Comparison of ENCODE assay signal across 30 cellular contexts in genomic region chr1:153099646-153100045, GRCh38. TPM values are rescaled to one million over a fixed set of nuclear protein-coding genes. Genes with fewer than 3 reads are reported as not detected.
"Had no signal": no experiment of that assay in that cellular context is flagged by ENCODE, and none has a peak within 500 bp of the region (broad histone marks: within the 10 kb centered on the region; RNA-seq: fewer than 3 reads in every experiment).

No MANE protein-coding gene starts in this region.

- H3K36me3 Mint-ChIP-seq: activated CD8-positive, alpha-beta memory T cell treated with anti-CD3 and anti-CD28 coated beads, Interleukin-2, amount 10 ng/mL, durations not matched to agents 7 days and 5 days; activated naive CD8-positive, alpha-beta T cell treated with anti-CD3 and anti-CD28 coated beads for 36 hours; memory B cell; naive thymus-derived CD4-positive, alpha-beta T cell; stimulated activated effector memory CD8-positive, alpha-beta T cell treated with anti-CD3 and anti-CD28 coated beads, Interleukin-12 subunit alpha, Interleukin-12 subunit beta, amount 100 ng/mL, for 72 hours had no signal

- DNase-seq: activated B cell treated with CpG ODN at 0.5 μM for 24 hours; activated CD4-positive, alpha-beta T cell treated with anti-CD3 and anti-CD28 coated beads for 36 hours; activated CD8-positive, alpha-beta memory T cell treated with anti-CD3 and anti-CD28 coated beads, Interleukin-2, amount 10 ng/mL, durations not matched to agents 7 days and 5 days; activated CD8-positive, alpha-beta T cell treated with anti-CD3 and anti-CD28 coated beads, Interleukin-2, amount 10 ng/mL, durations not matched to agents 7 days and 5 days; activated naive CD4-positive, alpha-beta T cell treated with Interleukin-2 at 50 U/mL for 16 hours; activated naive CD8-positive, alpha-beta T cell treated with anti-CD3 and anti-CD28 coated beads for 36 hours; activated T-cell treated with anti-CD3 and anti-CD28 coated beads, Interleukin-2, amount 50 U/mL, for 48 hours; central memory CD4-positive, alpha-beta T cell; kidney; midbrain; naive thymus-derived CD4-positive, alpha-beta T cell; ovary; stimulated activated CD4-positive, alpha-beta T cell treated with anti-CD3 and anti-CD28 coated beads, Interleukin-4, amount 100 ng/mL, for 24 hours; stimulated activated naive CD8-positive, alpha-beta T cell treated with anti-CD3 and anti-CD28 coated beads, Interleukin-15, amount 100 ng/mL, for 72 hours; substantia nigra; T-helper 1 cell; thyroid gland; upper lobe of left lung had no signal

- H3K4me2 ChIP-seq: hepatocyte had no signal

- H3K27ac Mint-ChIP-seq: activated B cell treated with CpG ODN at 0.5 μM for 24 hours; activated CD4-positive, alpha-beta T cell treated with anti-CD3 and anti-CD28 coated beads for 36 hours; activated CD8-positive, alpha-beta memory T cell treated with anti-CD3 and anti-CD28 coated beads, Interleukin-2, amount 10 ng/mL, durations not matched to agents 7 days and 5 days; activated CD8-positive, alpha-beta T cell treated with anti-CD3 and anti-CD28 coated beads, Interleukin-2, amount 10 ng/mL, durations not matched to agents 7 days and 5 days; activated naive CD8-positive, alpha-beta T cell treated with anti-CD3 and anti-CD28 coated beads for 36 hours; memory B cell; naive thymus-derived CD4-positive, alpha-beta T cell; progenitor cell of endocrine pancreas; stimulated activated effector memory CD8-positive, alpha-beta T cell treated with anti-CD3 and anti-CD28 coated beads, Interleukin-12 subunit alpha, Interleukin-12 subunit beta, amount 100 ng/mL, for 72 hours; stimulated activated naive CD8-positive, alpha-beta T cell treated with anti-CD3 and anti-CD28 coated beads, Interleukin-15, amount 100 ng/mL, for 72 hours; T-helper 2 cell treated with Interferon-gamma antibody and Interleukin-4, amounts not matched to agents 5 μg/mL and 100 μg/mL, for 36 hours had no signal

- H3K27ac ChIP-seq: ascending aorta, brain microvascular endothelial cell, gastroesophageal sphincter, hepatocyte, ovary, thyroid gland, upper lobe of left lung had no signal

- ATAC-seq: activated CD4-positive, alpha-beta T cell treated with anti-CD3 and anti-CD28 coated beads for 36 hours; activated CD8-positive, alpha-beta memory T cell treated with anti-CD3 and anti-CD28 coated beads, Interleukin-2, amount 10 ng/mL, durations not matched to agents 7 days and 5 days; activated CD8-positive, alpha-beta T cell treated with anti-CD3 and anti-CD28 coated beads, Interleukin-2, amount 10 ng/mL, durations not matched to agents 7 days and 5 days; gastroesophageal sphincter; naive thymus-derived CD4-positive, alpha-beta T cell; sciatic nerve; stimulated activated effector memory CD8-positive, alpha-beta T cell treated with anti-CD3 and anti-CD28 coated beads, Interleukin-12 subunit alpha, Interleukin-12 subunit beta, amount 100 ng/mL, for 72 hours; stimulated activated naive CD8-positive, alpha-beta T cell treated with anti-CD3 and anti-CD28 coated beads, Interleukin-15, amount 100 ng/mL, for 72 hours had no signal

- H3K27me3 Mint-ChIP-seq: progenitor cell of endocrine pancreas had no signal

- H3K27me3 ChIP-seq: ascending aorta, brain microvascular endothelial cell, gastroesophageal sphincter, hepatocyte, ovary, thyroid gland, upper lobe of left lung had no signal

- H3K4me3 Mint-ChIP-seq: activated B cell treated with CpG ODN at 0.5 μM for 24 hours; activated CD4-positive, alpha-beta T cell treated with anti-CD3 and anti-CD28 coated beads for 36 hours; activated CD8-positive, alpha-beta memory T cell treated with anti-CD3 and anti-CD28 coated beads, Interleukin-2, amount 10 ng/mL, durations not matched to agents 7 days and 5 days; activated CD8-positive, alpha-beta T cell treated with anti-CD3 and anti-CD28 coated beads, Interleukin-2, amount 10 ng/mL, durations not matched to agents 7 days and 5 days; activated naive CD8-positive, alpha-beta T cell treated with anti-CD3 and anti-CD28 coated beads for 36 hours; memory B cell; naive thymus-derived CD4-positive, alpha-beta T cell; stimulated activated effector memory CD8-positive, alpha-beta T cell treated with anti-CD3 and anti-CD28 coated beads, Interleukin-12 subunit alpha, Interleukin-12 subunit beta, amount 100 ng/mL, for 72 hours; stimulated activated naive CD8-positive, alpha-beta T cell treated with anti-CD3 and anti-CD28 coated beads, Interleukin-15, amount 100 ng/mL, for 72 hours; T-helper 2 cell treated with Interferon-gamma antibody and Interleukin-4, amounts not matched to agents 5 μg/mL and 100 μg/mL, for 36 hours had no signal

- H3K79me2 ChIP-seq: hepatocyte had no signal

- H3K36me3 ChIP-seq: ascending aorta, brain microvascular endothelial cell, gastroesophageal sphincter, ovary, thyroid gland, upper lobe of left lung had no signal

- H3K4me3 ChIP-seq: ascending aorta, gastroesophageal sphincter, hepatocyte, ovary, skin epidermis, thyroid gland, upper lobe of left lung had no signal

- H3K9me3 Mint-ChIP-seq: activated naive CD8-positive, alpha-beta T cell treated with anti-CD3 and anti-CD28 coated beads for 36 hours; stimulated activated effector memory CD8-positive, alpha-beta T cell treated with anti-CD3 and anti-CD28 coated beads, Interleukin-12 subunit alpha, Interleukin-12 subunit beta, amount 100 ng/mL, for 72 hours; T-helper 2 cell treated with Interferon-gamma antibody and Interleukin-4, amounts not matched to agents 5 μg/mL and 100 μg/mL, for 36 hours had no signal

- H3K4me1 Mint-ChIP-seq: activated B cell treated with CpG ODN at 0.5 μM for 24 hours; activated CD4-positive, alpha-beta T cell treated with anti-CD3 and anti-CD28 coated beads for 36 hours; activated CD8-positive, alpha-beta memory T cell treated with anti-CD3 and anti-CD28 coated beads, Interleukin-2, amount 10 ng/mL, durations not matched to agents 7 days and 5 days; activated naive CD8-positive, alpha-beta T cell treated with anti-CD3 and anti-CD28 coated beads for 36 hours; memory B cell; naive thymus-derived CD4-positive, alpha-beta T cell; stimulated activated effector memory CD8-positive, alpha-beta T cell treated with anti-CD3 and anti-CD28 coated beads, Interleukin-12 subunit alpha, Interleukin-12 subunit beta, amount 100 ng/mL, for 72 hours; stimulated activated naive CD8-positive, alpha-beta T cell treated with anti-CD3 and anti-CD28 coated beads, Interleukin-15, amount 100 ng/mL, for 72 hours had no signal

- H3K4me1 ChIP-seq: ascending aorta, gastroesophageal sphincter, thyroid gland, upper lobe of left lung had no signal

- H3K9me3 ChIP-seq: ascending aorta, gastroesophageal sphincter, ovary, thyroid gland, upper lobe of left lung had no signal

- H2AFZ ChIP-seq: hepatocyte had no signal

RNA-seq across cellular contexts. Expression of gene SPRR2E, which starts 5.3 kb away (rescaled TPM):
- total RNA-seq: activated B cell treated with CpG ODN at 0.5 μM for 24 hours; activated CD4-positive, alpha-beta T cell treated with anti-CD3 and anti-CD28 coated beads for 36 hours; activated CD8-positive, alpha-beta memory T cell treated with anti-CD3 and anti-CD28 coated beads, Interleukin-2, amount 10 ng/mL, durations not matched to agents 7 days and 5 days; activated CD8-positive, alpha-beta T cell treated with anti-CD3 and anti-CD28 coated beads, Interleukin-2, amount 10 ng/mL, durations not matched to agents 7 days and 5 days; activated naive CD8-positive, alpha-beta T cell treated with anti-CD3 and anti-CD28 coated beads for 36 hours; ascending aorta; hepatocyte; kidney; naive thymus-derived CD4-positive, alpha-beta T cell; progenitor cell of endocrine pancreas; renal cortical epithelial cell; sciatic nerve; thyroid gland; upper lobe of left lung had no signal
- polyA plus RNA-seq: hepatocyte; naive thymus-derived CD4-positive, alpha-beta T cell; neural cell had no signal

RNA-seq across cellular contexts. Expression of gene SPRR2F, which starts 13.7 kb away (rescaled TPM):
- total RNA-seq: activated B cell treated with CpG ODN at 0.5 μM for 24 hours; activated CD4-positive, alpha-beta T cell treated with anti-CD3 and anti-CD28 coated beads for 36 hours; activated CD8-positive, alpha-beta memory T cell treated with anti-CD3 and anti-CD28 coated beads, Interleukin-2, amount 10 ng/mL, durations not matched to agents 7 days and 5 days; activated CD8-positive, alpha-beta T cell treated with anti-CD3 and anti-CD28 coated beads, Interleukin-2, amount 10 ng/mL, durations not matched to agents 7 days and 5 days; activated naive CD8-positive, alpha-beta T cell treated with anti-CD3 and anti-CD28 coated beads for 36 hours; ascending aorta; kidney; naive thymus-derived CD4-positive, alpha-beta T cell; renal cortical epithelial cell; sciatic nerve; thyroid gland; upper lobe of left lung had no signal
- polyA plus RNA-seq: naive thymus-derived CD4-positive, alpha-beta T cell; neural cell had no signal

RNA-seq across cellular contexts. Expression of gene SPRR2B, which starts 28.2 kb away (rescaled TPM):
- total RNA-seq: activated B cell treated with CpG ODN at 0.5 μM for 24 hours; activated CD4-positive, alpha-beta T cell treated with anti-CD3 and anti-CD28 coated beads for 36 hours; activated CD8-positive, alpha-beta memory T cell treated with anti-CD3 and anti-CD28 coated beads, Interleukin-2, amount 10 ng/mL, durations not matched to agents 7 days and 5 days; activated CD8-positive, alpha-beta T cell treated with anti-CD3 and anti-CD28 coated beads, Interleukin-2, amount 10 ng/mL, durations not matched to agents 7 days and 5 days; activated naive CD8-positive, alpha-beta T cell treated with anti-CD3 and anti-CD28 coated beads for 36 hours; ascending aorta; gastroesophageal sphincter; hepatocyte; kidney; naive thymus-derived CD4-positive, alpha-beta T cell; progenitor cell of endocrine pancreas; renal cortical epithelial cell; sciatic nerve; thyroid gland; upper lobe of left lung had no signal
- polyA plus RNA-seq: hepatocyte; naive thymus-derived CD4-positive, alpha-beta T cell; neural cell had no signal

RNA-seq across cellular contexts. Expression of gene SPRR2A, which starts 42.3 kb away (rescaled TPM):
- total RNA-seq: activated B cell treated with CpG ODN at 0.5 μM for 24 hours; activated CD4-positive, alpha-beta T cell treated with anti-CD3 and anti-CD28 coated beads for 36 hours; activated CD8-positive, alpha-beta memory T cell treated with anti-CD3 and anti-CD28 coated beads, Interleukin-2, amount 10 ng/mL, durations not matched to agents 7 days and 5 days; activated CD8-positive, alpha-beta T cell treated with anti-CD3 and anti-CD28 coated beads, Interleukin-2, amount 10 ng/mL, durations not matched to agents 7 days and 5 days; activated naive CD8-positive, alpha-beta T cell treated with anti-CD3 and anti-CD28 coated beads for 36 hours; ascending aorta; hepatocyte; naive thymus-derived CD4-positive, alpha-beta T cell; progenitor cell of endocrine pancreas; renal cortical epithelial cell; thyroid gland; upper lobe of left lung had no signal
- polyA plus RNA-seq: hepatocyte; naive thymus-derived CD4-positive, alpha-beta T cell; neural cell had no signal

RNA-seq across cellular contexts. Expression of gene SPRR2G, which starts 51.0 kb away (rescaled TPM):
- total RNA-seq: activated B cell treated with CpG ODN at 0.5 μM for 24 hours; activated CD4-positive, alpha-beta T cell treated with anti-CD3 and anti-CD28 coated beads for 36 hours; activated CD8-positive, alpha-beta memory T cell treated with anti-CD3 and anti-CD28 coated beads, Interleukin-2, amount 10 ng/mL, durations not matched to agents 7 days and 5 days; activated CD8-positive, alpha-beta T cell treated with anti-CD3 and anti-CD28 coated beads, Interleukin-2, amount 10 ng/mL, durations not matched to agents 7 days and 5 days; activated naive CD8-positive, alpha-beta T cell treated with anti-CD3 and anti-CD28 coated beads for 36 hours; ascending aorta; gastroesophageal sphincter; hepatocyte; kidney; naive thymus-derived CD4-positive, alpha-beta T cell; ovary; progenitor cell of endocrine pancreas; renal cortical epithelial cell; sciatic nerve; thyroid gland; upper lobe of left lung had no signal
- polyA plus RNA-seq: hepatocyte; naive thymus-derived CD4-positive, alpha-beta T cell; neural cell; ovary had no signal
